Comparison of ENCODE assay signal across 35 cellular contexts in genomic region chr13:101972191-101972590, GRCh38.
DNase-seq lines count a peak whose midpoint lies in the region; ATAC-seq, FAIRE-seq and TF ChIP-seq lines count a peak whose summit lies in the region.
"Had no signal": no experiment of that assay in that cellular context is flagged by ENCODE, and none has a peak within 500 bp of the region (broad histone marks: within the 10 kb centered on the region; RNA-seq: fewer than 3 reads in every experiment).

No MANE protein-coding gene starts in this region.

- H3K4me2 ChIP-seq in trophoblast cell (ENCODE audit: low read length) (no peak overlapping the region), hepatocyte (no peak overlapping the region)
- H3K4me2 ChIP-seq: A549; BLaER1; BLaER1 treated with 17β-estradiol and CSF1 and Interleukin-3, amounts not matched to agents 10 nM and 100 nM had no signal

- H3K18ac ChIP-seq in trophoblast cell (ENCODE audit: low read length), result no peak overlapping the region

- no peak overlapping the region for H3K4me3 ChIP-seq in heart left ventricle
- H3K4me3 ChIP-seq in bronchial epithelial cell (ENCODE audit: low read depth, low read length), result no peak overlapping the region
- no peak overlapping the region for H3K4me3 ChIP-seq in trophoblast cell (ENCODE audit: low read depth, low read length)
- H3K4me3 ChIP-seq in hepatocyte, result no peak overlapping the region
- H3K4me3 ChIP-seq: A549; BLaER1; BLaER1 treated with 17β-estradiol and CSF1 and Interleukin-3, amounts not matched to agents 10 nM and 100 nM had no signal

- WGBS in heart left ventricle, 4 donors, result 74 to 88% (median 81%) methylated on average over 4 of the region's 4 CpGs
- no CpG with 5 or more reads among the region's 4 CpGs for WGBS in trophoblast cell (ENCODE audit: extremely low coverage, insufficient coverage, insufficient read length)
- WGBS in hepatocyte (ENCODE audit: low lambda C conversion rate, missing lambda C conversion rate), result 82% methylated on average over 4 of the region's 4 CpGs

- no peak for TF ChIP-seq POLR2A in heart left ventricle (IDR thresholded peaks at IDR 0.05)

- no peak overlapping the region for H2BK120ac ChIP-seq in trophoblast cell (ENCODE audit: insufficient read depth, low read length, poor library complexity)

- H3K36me3 ChIP-seq in heart left ventricle (no peaks in the 10 kb centered on the region), bronchial epithelial cell (ENCODE audit: control insufficient read depth, insufficient read depth, low read length) (no peaks in the 10 kb centered on the region), trophoblast cell (ENCODE audit: control insufficient read depth in 1 of 2, insufficient read depth in 2 of 2, low read length in 2 of 2) (no peaks in the 10 kb centered on the region), hepatocyte (replicated peaks; ENCODE audit: insufficient read depth, low read depth) (no peaks in the 10 kb centered on the region)
- H3K36me3 ChIP-seq: BE2C; BLaER1; BLaER1 treated with 17β-estradiol and CSF1 and Interleukin-3, amounts not matched to agents 10 nM and 100 nM had no signal

- H3K27ac ChIP-seq in heart left ventricle, result no peak overlapping the region
- H3K27ac ChIP-seq in trophoblast cell (ENCODE audit: low read depth, low read length), result no peak overlapping the region
- no peak overlapping the region for H3K27ac ChIP-seq in hepatocyte
- H3K27ac ChIP-seq: 22Rv1; A549; BLaER1; BLaER1 treated with 17β-estradiol and CSF1 and Interleukin-3, amounts not matched to agents 10 nM and 100 nM; C4-2B had no signal

- in situ Hi-C loops in G401 (cut with HindIII; ENCODE audit: low sequenced_read_pairs), result no loop called here

- DNase-seq in Right ventricle myocardium inferior (ENCODE audit: missing footprints), result peak; percentile 27
- DNase-seq in heart left ventricle, result no peak
- peak; percentile 47 for DNase-seq in G401 (ENCODE audit: low spot score)
- DNase-seq in bronchial epithelial cell (ENCODE audit: low read depth), result no peak
- peak; percentile 89 to 98 for DNase-seq in trophoblast cell
- DNase-seq in NCI-H128 (lab: John Stamatoyannopoulos, UW; ENCODE audit: unreplicated experiment), result no peak
- DNase-seq in hepatocyte (ENCODE audit: low spot score), result no peak
- DNase-seq: 8988T; ACHN; AML-193; BE2C; C1 segment of cervical spinal cord; Caco-2; Calu3; CD4-positive, alpha-beta memory T cell; CD4-positive, alpha-beta T cell; CD4-positive, CD25-positive, alpha-beta regulatory T cell; CD8-positive, alpha-beta memory T cell; CD8-positive, alpha-beta T cell; COR-L47; DMS 273 treated with DMSO at 0.1 percent for 48 hours; DMS153; DMS53; DMS79; DMS79 treated with DMSO at 0.1 percent for 48 hours; DND-41; EL had no signal

- H3K9me2 ChIP-seq in hepatocyte (replicated peaks; ENCODE audit: insufficient read depth), result no peaks in the 10 kb centered on the region

- peaks cover 0 to 5% (median 1%) of the 10 kb centered on the region in 12 donors for H3K4me1 ChIP-seq in heart left ventricle
- no peaks in the 10 kb centered on the region for H3K4me1 ChIP-seq in trophoblast cell (ENCODE audit: control insufficient read depth in 1 of 2, insufficient read depth in 2 of 2, low read length in 2 of 2)
- no peaks in the 10 kb centered on the region for H3K4me1 ChIP-seq in hepatocyte (ENCODE audit: insufficient read depth)
- H3K4me1 ChIP-seq: A549; BLaER1; BLaER1 treated with 17β-estradiol and CSF1 and Interleukin-3, amounts not matched to agents 10 nM and 100 nM; Caco-2 had no signal

- no peak overlapping the region for H2BK12ac ChIP-seq in trophoblast cell (ENCODE audit: low read length)

- H3K79me2 ChIP-seq in trophoblast cell (ENCODE audit: control insufficient read depth, insufficient read depth, low read length, poor library complexity) (no peaks in the 10 kb centered on the region), hepatocyte (no peaks in the 10 kb centered on the region)

- no peak overlapping the region for H2BK5ac ChIP-seq in trophoblast cell (ENCODE audit: low read depth, low read length, poor library complexity)

- no peaks in the 10 kb centered on the region for H3K79me1 ChIP-seq in trophoblast cell (ENCODE audit: low read length)

- FAIRE-seq in bronchial epithelial cell (lab: Jason Lieb, UNC), result peak; percentile 40
- FAIRE-seq: A204.1, A549, D721Med had no signal

- no peak overlapping the region for H4K91ac ChIP-seq in trophoblast cell (ENCODE audit: low read depth, low read length)

- no peak overlapping the region for H3K23ac ChIP-seq in trophoblast cell (ENCODE audit: low read length)

- H4K12ac ChIP-seq in trophoblast cell (ENCODE audit: low read depth, low read length), result no peak overlapping the region

- H3K4ac ChIP-seq in trophoblast cell (ENCODE audit: low read depth, low read length), result no peak overlapping the region

- no peak overlapping the region for H4K8ac ChIP-seq in trophoblast cell (ENCODE audit: low read depth, low read length)

- ATAC-seq in Right ventricle myocardium inferior, result no peak
- ATAC-seq in heart left ventricle, result no peak
- ATAC-seq in GM21737 (IDR thresholded peaks at IDR 0.05; ENCODE audit: unreplicated experiment), result no peak
- ATAC-seq: A549; CD8-positive, alpha-beta T cell had no signal

- intact Hi-C loops in Right ventricle myocardium inferior (cut with DNase I), result no loop called here
- intact Hi-C loops in heart left ventricle (cut with DNase I), result no loop called here

- H2AFZ ChIP-seq in trophoblast cell (ENCODE audit: insufficient read depth, low read length, poor library complexity), result no peak overlapping the region
- no peak overlapping the region for H2AFZ ChIP-seq in hepatocyte

- no peak overlapping the region for H3K9ac ChIP-seq in trophoblast cell (ENCODE audit: low read length)
- H3K9ac ChIP-seq: BLaER1; BLaER1 treated with 17β-estradiol and CSF1 and Interleukin-3, amounts not matched to agents 10 nM and 100 nM had no signal

- TF ChIP-seq CTCF in heart left ventricle (IDR thresholded peaks at IDR 0.05), result no peak
- no peak for TF ChIP-seq CTCF in bronchial epithelial cell (IDR thresholded peaks at IDR 0.05; ENCODE audit: insufficient read depth, low read length, severe bottlenecking)
- no peak for TF ChIP-seq CTCF in hepatocyte (IDR thresholded peaks at IDR 0.05; ENCODE audit: poor library complexity)

- H3K9me3 ChIP-seq in heart left ventricle, result no peaks in the 10 kb centered on the region
- H3K9me3 ChIP-seq in trophoblast cell (ENCODE audit: insufficient read depth, low read depth, low read length), result no peaks in the 10 kb centered on the region
- no peaks in the 10 kb centered on the region for H3K9me3 ChIP-seq in hepatocyte (ENCODE audit: low read depth)
- H3K9me3 ChIP-seq: A549; BE2C; BLaER1; BLaER1 treated with 17β-estradiol and CSF1 and Interleukin-3, amounts not matched to agents 10 nM and 100 nM; Caco-2 had no signal

- no peak overlapping the region for H3K14ac ChIP-seq in trophoblast cell (ENCODE audit: low read length)

- H4K20me1 ChIP-seq in hepatocyte (ENCODE audit: insufficient read depth, poor library complexity, severe bottlenecking), result no peaks in the 10 kb centered on the region
- H4K20me1 ChIP-seq: BLaER1; BLaER1 treated with 17β-estradiol and CSF1 and Interleukin-3, amounts not matched to agents 10 nM and 100 nM had no signal

- H3K27me3 ChIP-seq in heart left ventricle (no peaks in the 10 kb centered on the region), bronchial epithelial cell (ENCODE audit: control insufficient read depth, insufficient read depth, low read length) (no peaks in the 10 kb centered on the region), trophoblast cell (ENCODE audit: insufficient read depth, low read length) (no peaks in the 10 kb centered on the region), hepatocyte (no peaks in the 10 kb centered on the region)
- H3K27me3 ChIP-seq: BE2C; BLaER1; BLaER1 treated with 17β-estradiol and CSF1 and Interleukin-3, amounts not matched to agents 10 nM and 100 nM had no signal

- no peak overlapping the region for H2AK5ac ChIP-seq in trophoblast cell (ENCODE audit: low read length)

Comparison
In these comparisons a context has a peak if more than half of its experiments do, and no peak if none do; other contexts are left out.
1. DNase-seq: peak in Right ventricle myocardium inferior (single experiment), G401 (single experiment) and trophoblast cell (2 of 2); none in heart left ventricle (0 of 5), bronchial epithelial cell (single experiment), NCI-H128 (single experiment) and hepatocyte (single experiment).